Comparison of ENCODE assay signal across 18 cellular contexts in genomic region chr9:38652044-38652443, GRCh38. TPM values are rescaled to one million over a fixed set of nuclear protein-coding genes. Genes with fewer than 3 reads are reported as not detected.
"Had no signal": no experiment of that assay in that cellular context is flagged by ENCODE, and none has a peak within 500 bp of the region (broad histone marks: within the 10 kb centered on the region; RNA-seq: fewer than 3 reads in every experiment).

No MANE protein-coding gene starts in this region.

- DNase-seq: activated CD4-positive, alpha-beta memory T cell treated with anti-CD3 and anti-CD28 coated beads, Interleukin-2, amount 10 ng/mL, durations not matched to agents 7 days and 5 days; activated CD4-positive, alpha-beta T cell treated with anti-CD3 and anti-CD28 coated beads for 4 hours; activated CD8-positive, alpha-beta memory T cell treated with anti-CD3 and anti-CD28 coated beads, Interleukin-2, amount 10 ng/mL, durations not matched to agents 7 days and 5 days; amygdala; colonic mucosa; foreskin melanocyte; glutamatergic neuron; kidney; mesenchymal stem cell; naive thymus-derived CD4-positive, alpha-beta T cell; ovary; stimulated activated CD4-positive, alpha-beta T cell treated with anti-CD3 and anti-CD28 coated beads, Interleukin-4, amount 100 ng/mL, for 1 hour; testis; upper lobe of left lung had no signal

- H3K9ac ChIP-seq: neural progenitor cell had no signal

- H3K36me3 ChIP-seq: colonic mucosa, neural progenitor cell, ovary, upper lobe of left lung had no signal

- H3K4me2 ChIP-seq: neural progenitor cell, smooth muscle cell had no signal

- H3K4me1 ChIP-seq: colonic mucosa, neural progenitor cell, testis, upper lobe of left lung had no signal

- H3K27me3 ChIP-seq: colonic mucosa, neural progenitor cell, ovary, testis, upper lobe of left lung had no signal

- ATAC-seq: activated CD8-positive, alpha-beta memory T cell treated with anti-CD3 and anti-CD28 coated beads, Interleukin-2, amount 10 ng/mL, durations not matched to agents 7 days and 5 days; naive thymus-derived CD4-positive, alpha-beta T cell; sciatic nerve; WTC11 had no signal

- FAIRE-seq: kidney had no signal

- H3K27ac ChIP-seq: colonic mucosa, neural progenitor cell, ovary, testis, upper lobe of left lung had no signal

- H3K9me3 ChIP-seq: colonic mucosa, ovary, testis, upper lobe of left lung had no signal

- H3K4me3 ChIP-seq: colonic mucosa, neural progenitor cell, ovary, smooth muscle cell, testis, upper lobe of left lung had no signal

RNA-seq across cellular contexts. Expression of gene ANKRD18A, which starts 31.6 kb away (rescaled TPM):
- total RNA-seq: smooth muscle cell had no signal
